11 cellular contexts compared by ENCODE assay signal in the genomic region with DNA sequence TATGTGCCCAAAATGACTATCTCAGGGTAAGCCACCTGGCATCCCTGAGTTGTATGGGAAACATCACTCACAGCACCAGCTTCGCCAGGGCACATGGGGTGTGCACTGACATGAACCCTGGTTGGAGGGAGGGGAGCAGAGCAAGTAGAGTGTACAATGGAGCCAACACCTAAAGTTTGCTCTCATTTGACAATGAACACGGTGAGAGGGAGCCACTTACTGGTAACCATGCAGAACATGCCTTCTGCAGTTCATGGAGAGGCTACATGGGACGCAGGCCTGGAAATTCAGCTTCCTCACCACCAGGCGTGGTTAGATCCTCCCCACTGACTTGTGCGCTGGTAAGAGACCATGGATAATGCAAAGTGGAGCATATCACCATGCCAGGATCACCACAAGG. TPM values are rescaled to one million over a fixed set of nuclear protein-coding genes. Genes with fewer than 3 reads are reported as not detected.
DNase-seq lines count a peak whose midpoint lies in the region; ATAC-seq and TF ChIP-seq lines count a peak whose summit lies in the region.
"Had no signal": no experiment of that assay in that cellular context is flagged by ENCODE, and none has a peak within 500 bp of the region (broad histone marks: within the 10 kb centered on the region; RNA-seq: fewer than 3 reads in every experiment).

No MANE protein-coding gene starts in this region.

- TF ChIP-seq CTCF in esophagus muscularis mucosa (IDR thresholded peaks at IDR 0.05) (no peak), psoas muscle (IDR thresholded peaks at IDR 0.05) (no peak)

- DNase-seq in G401 (ENCODE audit: low spot score) (peak; percentile 59), T-helper 17 cell (no peak), esophagus muscularis mucosa (ENCODE audit: extremely low spot score) (no peak), psoas muscle (no peak), medulla oblongata (ENCODE audit: extremely low spot score) (no peak), NCI-H2107 treated with DMSO at 0.1 percent for 48 hours (lab: John Stamatoyannopoulos, UW; ENCODE audit: unreplicated experiment) (no peak)
- DNase-seq: activated CD4-positive, alpha-beta T cell treated with anti-CD3 and anti-CD28 coated beads, Interleukin-2, amount 10 ng/mL, durations not matched to agents 24 days and 14 days; effector CD4-positive, alpha-beta T cell; NCI-H2081; stimulated activated CD4-positive, alpha-beta T cell treated with anti-CD3 and anti-CD28 coated beads, Interleukin-4, amount 100 ng/mL, for 4 hours had no signal

- no peak for TF ChIP-seq POLR2A in esophagus muscularis mucosa (IDR thresholded peaks at IDR 0.05; ENCODE audit: low read depth)

- ATAC-seq in T-helper 17 cell (no peak), psoas muscle (peak in 1 of 4 donors; percentile 9), GM18519 (IDR thresholded peaks at IDR 0.05; ENCODE audit: low FRiP score, unreplicated experiment) (no peak)

- in situ Hi-C loops in G401 (cut with HindIII; ENCODE audit: low sequenced_read_pairs) = no loop called here

- H3K4me1 ChIP-seq in esophagus muscularis mucosa (peaks cover 67 to 73% (median 70%) of the 10 kb centered on the region in 4 donors), psoas muscle (peaks cover 34% of the 10 kb centered on the region)

- TF ChIP-seq EP300 in esophagus muscularis mucosa (IDR thresholded peaks at IDR 0.05) = no peak

- no peak overlapping the region for H3K4me3 Mint-ChIP-seq in T-helper 17 cell
- H3K4me3 Mint-ChIP-seq: activated CD4-positive, alpha-beta T cell treated with anti-CD3 and anti-CD28 coated beads, Interleukin-2, amount 10 ng/mL, durations not matched to agents 24 days and 14 days had no signal

- H3K4me3 ChIP-seq in esophagus muscularis mucosa (no peak overlapping the region), psoas muscle (no peak overlapping the region)

- H3K36me3 Mint-ChIP-seq in T-helper 17 cell (ENCODE audit: low read depth) = no peaks in the 10 kb centered on the region

- H3K9me3 ChIP-seq in T-helper 17 cell (ENCODE audit: control insufficient read depth, low read length, poor library complexity, severe bottlenecking) = no peaks in the 10 kb centered on the region
- no peaks in the 10 kb centered on the region for H3K9me3 ChIP-seq in esophagus muscularis mucosa
- no peaks in the 10 kb centered on the region for H3K9me3 ChIP-seq in psoas muscle

- peak overlapping the region; percentile 49 for H3K27ac Mint-ChIP-seq in T-helper 17 cell
- H3K27ac Mint-ChIP-seq: activated CD4-positive, alpha-beta T cell treated with anti-CD3 and anti-CD28 coated beads, Interleukin-2, amount 10 ng/mL, durations not matched to agents 24 days and 14 days had no signal

- WGBS in esophagus muscularis mucosa = 88% methylated on average over 5 of the region's 5 CpGs
- 62 to 78% (median 65%) methylated on average over 5 of the region's 5 CpGs for WGBS in psoas muscle, 3 donors

- H3K36me3 ChIP-seq in esophagus muscularis mucosa (peaks cover 0 to 34% (median 25%) of the 10 kb centered on the region in 4 donors), psoas muscle (ENCODE audit: insufficient read depth in 1 of 2, low read depth in 1 of 2) (peaks cover 1 to 26% of the 10 kb centered on the region in 2 donors)

- peaks cover 5% of the 10 kb centered on the region for H3K4me1 Mint-ChIP-seq in T-helper 17 cell

- intact Hi-C loops in esophagus muscularis mucosa (cut with DNase I) = loop anchor here (5.0 kb wide), 2 partner anchors 40 to 115 kb away; no protein-coding TSS in a partner anchor
- intact Hi-C loops in psoas muscle (cut with DNase I) = loop anchor here (5.0 to 10.0 kb wide), 2 partner anchors 108 to 120 kb away; a partner anchor contains a TSS

- H3K27me3 ChIP-seq in esophagus muscularis mucosa = no peaks in the 10 kb centered on the region
- H3K27me3 ChIP-seq in psoas muscle (ENCODE audit: insufficient read depth in 3 of 3, low read length in 2 of 3) = no peaks in the 10 kb centered on the region

- H3K27ac ChIP-seq in esophagus muscularis mucosa (replicated peaks in 1 of 4) (peak overlapping the region; percentile 78 to 85 (median 80)), psoas muscle (peak overlapping the region; percentile 61)

- no peaks in the 10 kb centered on the region for H3K27me3 Mint-ChIP-seq in T-helper 17 cell
- H3K27me3 Mint-ChIP-seq: activated CD4-positive, alpha-beta T cell treated with anti-CD3 and anti-CD28 coated beads, Interleukin-2, amount 10 ng/mL, durations not matched to agents 24 days and 14 days had no signal

RNA-seq across cellular contexts. Expression of a gene that starts 10.0 kb away (rescaled TPM):
- 2.8 and 3.5 TPM in 2 replicates for total RNA-seq in G401 (2014; rRNA removed; shearing (Covaris generic))
- total RNA-seq in T-helper 17 cell (1 to 10 TPM; 4.3 to 6.9 TPM), esophagus muscularis mucosa (10 to 100 TPM in 2 of 4 donors, 1 to 10 TPM in 2; 7.5 to 26.0 (median 12.2) TPM), psoas muscle (1 to 10 TPM; 1.0 to 5.1 (median 4.6) TPM)
- polyA plus RNA-seq in psoas muscle = 1 to 10 TPM; 1.4 to 7.4 (median 4.0) TPM

RNA-seq across cellular contexts. Expression of a gene that starts 34.5 kb away (rescaled TPM):
- total RNA-seq in G401 (2014; rRNA removed; shearing (Covaris generic)) = 4.7 and 7.4 TPM in 2 replicates
- 1 to 10 TPM; 9.1 to 9.3 TPM for total RNA-seq in T-helper 17 cell
- total RNA-seq in esophagus muscularis mucosa = 1 to 10 TPM; 3.3 to 4.6 (median 3.9) TPM
- 1 to 10 TPM; 1.1 to 1.8 (median 1.3) TPM for total RNA-seq in psoas muscle
- 1 to 10 TPM in 2 of 3 donors, under 1 TPM in 1; 0.99 to 2.4 (median 1.3) TPM for polyA plus RNA-seq in psoas muscle
